ENCODE assay signal across 8 cellular contexts in the genomic region with DNA sequence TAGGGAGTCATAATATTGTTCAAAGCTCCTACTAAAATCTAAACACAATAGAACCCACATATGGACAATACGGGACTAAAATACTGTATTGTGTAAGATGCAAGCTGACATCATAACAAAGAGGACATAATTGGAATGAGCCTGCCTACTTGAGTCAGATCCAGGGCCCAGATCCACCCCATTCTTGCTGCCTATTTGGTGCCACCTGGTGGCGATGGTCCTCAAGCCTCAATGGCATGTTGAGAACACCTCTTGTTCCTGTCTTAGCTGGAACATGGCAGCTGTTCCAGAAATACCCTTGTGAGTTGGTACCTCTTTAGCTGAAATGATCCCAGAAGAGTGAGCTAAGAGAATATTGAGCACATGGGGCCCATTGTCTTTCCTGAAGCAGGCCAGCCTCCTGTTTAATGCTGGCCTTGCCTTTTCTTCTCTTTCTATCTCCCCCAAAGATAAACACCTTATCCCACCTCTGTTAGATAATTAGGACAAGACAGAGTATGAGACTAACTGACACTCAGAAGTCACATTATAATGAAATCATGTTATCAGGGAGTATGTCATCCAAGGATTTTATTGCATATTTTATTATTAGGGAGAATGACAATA.
DNase-seq lines count a peak whose midpoint lies in the region; ATAC-seq, FAIRE-seq and TF ChIP-seq lines count a peak whose summit lies in the region.

No MANE protein-coding gene starts in this region.

- H3K4me3 ChIP-seq in osteoblast (ENCODE audit: insufficient read depth, low read length): no peak overlapping the region

- DNase-seq in DMS79 (lab: John Stamatoyannopoulos, UW) (peak; percentile 5), DMS79 treated with DMSO at 0.1 percent for 48 hours (lab: John Stamatoyannopoulos, UW) (no peak), HTR-8/SVneo (ENCODE audit: insufficient read length, low spot score) (peak; percentile 2), NOMO-1 (lab: John Stamatoyannopoulos, UW; ENCODE audit: unreplicated experiment in 2 of 2) (peak; percentile 16 to 31), T47D (ENCODE audit: low read depth in 1 of 2, low spot score in 1 of 2) (peak; percentile 53 to 89), lung microvascular endothelial cell (ENCODE audit: low read depth in 2 of 2) (peak; percentile 27 to 68), osteoblast (ENCODE audit: insufficient read length, low spot score, missing footprints) (no peak)

- no peak overlapping the region for H3K27ac ChIP-seq in osteoblast (ENCODE audit: low read depth, low read length)

- no peak for FAIRE-seq in HTR-8/SVneo (lab: Jason Lieb, UNC)

- H4K20me1 ChIP-seq in osteoblast (ENCODE audit: insufficient read depth, low read length): no peaks in the 10 kb centered on the region

- no peaks in the 10 kb centered on the region for H3K79me2 ChIP-seq in osteoblast (ENCODE audit: insufficient read depth, low read length)

- H2AFZ ChIP-seq in osteoblast (ENCODE audit: low read length): no peak overlapping the region

- H3K36me3 ChIP-seq in osteoblast (ENCODE audit: insufficient read depth, low read length): no peaks in the 10 kb centered on the region

- no peak overlapping the region for H3K4me2 ChIP-seq in osteoblast (ENCODE audit: insufficient read depth, low read length)

- H3K4me1 ChIP-seq in osteoblast (ENCODE audit: insufficient read depth, low read length): no peaks in the 10 kb centered on the region

- in situ Hi-C loops in T47D (cut with HindIII; ENCODE audit: low pct_unique_long_range_greater_than_20kb, low sequenced_read_pairs): no loop called here

- ATAC-seq in GM21529 (IDR thresholded peaks at IDR 0.05; ENCODE audit: unreplicated experiment): peak; percentile 87

- H3K27me3 ChIP-seq in osteoblast (ENCODE audit: insufficient read depth, low read length): no peaks in the 10 kb centered on the region

- TF ChIP-seq CTCF in osteoblast (IDR thresholded peaks at IDR 0.05; ENCODE audit: extremely low read depth, low read depth, low read length): no peak

- no peaks in the 10 kb centered on the region for H3K9me3 ChIP-seq in osteoblast (ENCODE audit: low read depth, low read length)

Comparison
In these comparisons a context has a peak if more than half of its experiments do, and no peak if none do; other contexts are left out.
1. DNase-seq: peak in DMS79 (single experiment), HTR-8/SVneo (single experiment), NOMO-1 (2 of 2), T47D (2 of 2) and lung microvascular endothelial cell (2 of 2); none in DMS79 treated with DMSO at 0.1 percent for 48 hours (single experiment) and osteoblast (single experiment).